ENCODE assay signal across 1 cellular context in genomic region chr4:102169345-102169744, GRCh38.
TF ChIP-seq lines count a peak whose summit lies in the region.

No MANE protein-coding gene starts in this region.

TF ChIP-seq in WTC11, 78 proteins besides CTCF, POLR2A, EP300 and RAD21 (continued from another document):
- TF ChIP-seq, protein P1, sequence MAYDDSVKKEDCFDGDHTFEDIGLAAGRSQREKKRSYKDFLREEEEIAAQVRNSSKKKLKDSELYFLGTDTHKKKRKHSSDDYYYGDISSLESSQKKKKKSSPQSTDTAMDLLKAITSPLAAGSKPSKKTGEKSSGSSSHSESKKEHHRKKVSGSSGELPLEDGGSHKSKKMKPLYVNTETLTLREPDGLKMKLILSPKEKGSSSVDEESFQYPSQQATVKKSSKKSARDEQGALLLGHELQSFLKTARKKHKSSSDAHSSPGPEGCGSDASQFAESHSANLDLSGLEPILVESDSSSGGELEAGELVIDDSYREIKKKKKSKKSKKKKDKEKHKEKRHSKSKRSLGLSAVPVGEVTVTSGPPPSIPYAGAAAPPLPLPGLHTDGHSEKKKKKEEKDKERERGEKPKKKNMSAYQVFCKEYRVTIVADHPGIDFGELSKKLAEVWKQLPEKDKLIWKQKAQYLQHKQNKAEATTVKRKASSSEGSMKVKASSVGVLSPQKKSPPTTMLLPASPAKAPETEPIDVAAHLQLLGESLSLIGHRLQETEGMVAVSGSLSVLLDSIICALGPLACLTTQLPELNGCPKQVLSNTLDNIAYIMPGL (CRISPR knock-in tag; IDR thresholded peaks at IDR 0.05), result no peak
- TF ChIP-seq ZNF416 (CRISPR knock-in tag; IDR thresholded peaks at IDR 0.05) (no peak), TP53 (CRISPR knock-in tag; IDR thresholded peaks at IDR 0.05) (no peak), NR3C1 (CRISPR knock-in tag; conservative IDR thresholded peaks at IDR 0.05; ENCODE audit: low read depth) (no peak), RELA (CRISPR knock-in tag; IDR thresholded peaks at IDR 0.05; ENCODE audit: borderline replicate concordance) (no peak), FOXJ3 (CRISPR knock-in tag; IDR thresholded peaks at IDR 0.05; ENCODE audit: borderline replicate concordance) (no peak)
- TF ChIP-seq, protein P2, sequence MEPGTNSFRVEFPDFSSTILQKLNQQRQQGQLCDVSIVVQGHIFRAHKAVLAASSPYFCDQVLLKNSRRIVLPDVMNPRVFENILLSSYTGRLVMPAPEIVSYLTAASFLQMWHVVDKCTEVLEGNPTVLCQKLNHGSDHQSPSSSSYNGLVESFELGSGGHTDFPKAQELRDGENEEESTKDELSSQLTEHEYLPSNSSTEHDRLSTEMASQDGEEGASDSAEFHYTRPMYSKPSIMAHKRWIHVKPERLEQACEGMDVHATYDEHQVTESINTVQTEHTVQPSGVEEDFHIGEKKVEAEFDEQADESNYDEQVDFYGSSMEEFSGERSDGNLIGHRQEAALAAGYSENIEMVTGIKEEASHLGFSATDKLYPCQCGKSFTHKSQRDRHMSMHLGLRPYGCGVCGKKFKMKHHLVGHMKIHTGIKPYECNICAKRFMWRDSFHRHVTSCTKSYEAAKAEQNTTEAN (CRISPR knock-in tag; IDR thresholded peaks at IDR 0.05), result no peak
- TF ChIP-seq, protein P3, sequence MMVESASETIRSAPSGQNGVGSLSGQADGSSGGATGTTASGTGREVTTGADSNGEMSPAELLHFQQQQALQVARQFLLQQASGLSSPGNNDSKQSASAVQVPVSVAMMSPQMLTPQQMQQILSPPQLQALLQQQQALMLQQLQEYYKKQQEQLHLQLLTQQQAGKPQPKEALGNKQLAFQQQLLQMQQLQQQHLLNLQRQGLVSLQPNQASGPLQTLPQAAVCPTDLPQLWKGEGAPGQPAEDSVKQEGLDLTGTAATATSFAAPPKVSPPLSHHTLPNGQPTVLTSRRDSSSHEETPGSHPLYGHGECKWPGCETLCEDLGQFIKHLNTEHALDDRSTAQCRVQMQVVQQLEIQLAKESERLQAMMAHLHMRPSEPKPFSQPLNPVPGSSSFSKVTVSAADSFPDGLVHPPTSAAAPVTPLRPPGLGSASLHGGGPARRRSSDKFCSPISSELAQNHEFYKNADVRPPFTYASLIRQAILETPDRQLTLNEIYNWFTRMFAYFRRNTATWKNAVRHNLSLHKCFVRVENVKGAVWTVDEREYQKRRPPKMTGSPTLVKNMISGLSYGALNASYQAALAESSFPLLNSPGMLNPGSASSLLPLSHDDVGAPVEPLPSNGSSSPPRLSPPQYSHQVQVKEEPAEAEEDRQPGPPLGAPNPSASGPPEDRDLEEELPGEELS (CRISPR knock-in tag; IDR thresholded peaks at IDR 0.05), result no peak
- TF ChIP-seq, protein P4, sequence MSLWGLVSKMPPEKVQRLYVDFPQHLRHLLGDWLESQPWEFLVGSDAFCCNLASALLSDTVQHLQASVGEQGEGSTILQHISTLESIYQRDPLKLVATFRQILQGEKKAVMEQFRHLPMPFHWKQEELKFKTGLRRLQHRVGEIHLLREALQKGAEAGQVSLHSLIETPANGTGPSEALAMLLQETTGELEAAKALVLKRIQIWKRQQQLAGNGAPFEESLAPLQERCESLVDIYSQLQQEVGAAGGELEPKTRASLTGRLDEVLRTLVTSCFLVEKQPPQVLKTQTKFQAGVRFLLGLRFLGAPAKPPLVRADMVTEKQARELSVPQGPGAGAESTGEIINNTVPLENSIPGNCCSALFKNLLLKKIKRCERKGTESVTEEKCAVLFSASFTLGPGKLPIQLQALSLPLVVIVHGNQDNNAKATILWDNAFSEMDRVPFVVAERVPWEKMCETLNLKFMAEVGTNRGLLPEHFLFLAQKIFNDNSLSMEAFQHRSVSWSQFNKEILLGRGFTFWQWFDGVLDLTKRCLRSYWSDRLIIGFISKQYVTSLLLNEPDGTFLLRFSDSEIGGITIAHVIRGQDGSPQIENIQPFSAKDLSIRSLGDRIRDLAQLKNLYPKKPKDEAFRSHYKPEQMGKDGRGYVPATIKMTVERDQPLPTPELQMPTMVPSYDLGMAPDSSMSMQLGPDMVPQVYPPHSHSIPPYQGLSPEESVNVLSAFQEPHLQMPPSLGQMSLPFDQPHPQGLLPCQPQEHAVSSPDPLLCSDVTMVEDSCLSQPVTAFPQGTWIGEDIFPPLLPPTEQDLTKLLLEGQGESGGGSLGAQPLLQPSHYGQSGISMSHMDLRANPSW (CRISPR knock-in tag; conservative IDR thresholded peaks at IDR 0.05; ENCODE audit: low read depth), result no peak
